8 cellular contexts compared by ENCODE assay signal in the genomic region with DNA sequence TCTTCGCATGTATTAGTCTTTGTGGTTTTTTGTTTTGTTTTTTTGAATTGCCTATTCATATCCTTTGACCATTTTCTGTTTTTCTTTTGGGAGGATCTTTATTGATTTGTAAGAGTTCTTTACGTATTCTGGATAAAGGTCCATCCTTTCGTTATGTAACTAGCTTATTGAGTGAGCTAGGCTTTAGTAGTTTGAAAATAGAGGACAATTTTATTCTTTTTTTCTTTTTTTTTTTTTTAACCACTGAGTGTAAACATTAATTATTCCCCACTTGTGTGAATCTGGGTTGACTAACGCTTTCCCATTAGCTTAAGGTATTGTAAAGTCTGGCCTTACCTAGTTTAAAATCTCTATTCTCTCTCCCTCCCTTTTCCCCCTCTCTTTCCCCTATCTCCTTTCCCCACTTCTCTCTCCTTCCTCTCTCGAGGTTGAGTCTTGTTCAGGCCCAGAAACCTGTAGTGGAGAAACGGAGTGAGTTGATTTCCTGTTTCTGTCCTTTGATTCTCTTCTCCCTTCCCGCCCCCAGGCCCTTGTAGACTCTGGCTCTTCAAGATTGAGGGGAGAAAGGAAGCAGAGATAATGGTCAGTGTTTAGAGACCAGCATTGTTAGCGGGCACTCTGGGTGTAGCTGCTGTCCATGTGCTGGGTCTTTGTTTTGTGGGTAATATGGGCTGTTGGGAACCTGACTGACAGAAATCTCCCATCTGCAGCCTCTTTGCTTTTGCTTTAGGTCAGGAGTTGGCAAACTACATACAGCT. TPM values are rescaled to one million over a fixed set of nuclear protein-coding genes. Genes with fewer than 3 reads are reported as not detected.
DNase-seq lines count a peak whose midpoint lies in the region; ATAC-seq and TF ChIP-seq lines count a peak whose summit lies in the region.

No MANE protein-coding gene starts in this region.

- peaks cover 24 to 27% of the 10 kb centered on the region in 2 donors for H3K36me3 Mint-ChIP-seq in stimulated activated naive B cell treated with anti-CD40 and anti-IgM and Interleukin-4, amounts not matched to agents 10 μg/mL and 1 μg/mL and 100 μg/mL, for 72 hours

- peak overlapping the region; percentile 74 for H3K4me3 ChIP-seq in GM08714 (ENCODE audit: low read length)

- H3K4me1 Mint-ChIP-seq in stimulated activated naive B cell treated with anti-CD40 and anti-IgM and Interleukin-4, amounts not matched to agents 10 μg/mL and 1 μg/mL and 100 μg/mL, for 72 hours = peaks cover 30 to 48% of the 10 kb centered on the region in 2 donors

- ATAC-seq in stimulated activated naive B cell treated with anti-CD40 and anti-IgM and Interleukin-4, amounts not matched to agents 10 μg/mL and 1 μg/mL and 100 μg/mL, for 72 hours (replicated peaks) = no peak
- ATAC-seq in omental fat pad (ENCODE audit: low FRiP score) (no peak), HG03442 (IDR thresholded peaks at IDR 0.05; ENCODE audit: unreplicated experiment) (no peak)

- peaks cover 0 to 4% of the 10 kb centered on the region in 2 donors for H3K27me3 Mint-ChIP-seq in stimulated activated naive B cell treated with anti-CD40 and anti-IgM and Interleukin-4, amounts not matched to agents 10 μg/mL and 1 μg/mL and 100 μg/mL, for 72 hours

- TF ChIP-seq CTCF in omental fat pad (IDR thresholded peaks at IDR 0.05) = no peak

- peak overlapping the region; percentile 95 for H3K27ac Mint-ChIP-seq in stimulated activated naive B cell treated with anti-CD40 and anti-IgM and Interleukin-4, amounts not matched to agents 10 μg/mL and 1 μg/mL and 100 μg/mL, for 72 hours

- DNase-seq in AG08396 (ENCODE audit: low spot score) (peak; percentile 13), NOMO-1 treated with DMSO at 0.1 percent for 48 hours (lab: John Stamatoyannopoulos, UW; ENCODE audit: unreplicated experiment) (peak; percentile 30), astrocyte of the hippocampus (ENCODE audit: low read depth, low spot score) (peak; percentile 38), islet precursor cell (peak; percentile 80), omental fat pad (ENCODE audit: low spot score) (no peak)
- DNase-seq in stimulated activated naive B cell treated with anti-CD40 and anti-IgM and Interleukin-4, amounts not matched to agents 10 μg/mL and 1 μg/mL and 100 μg/mL, for 72 hours = no peak

- H3K4me3 Mint-ChIP-seq in stimulated activated naive B cell treated with anti-CD40 and anti-IgM and Interleukin-4, amounts not matched to agents 10 μg/mL and 1 μg/mL and 100 μg/mL, for 72 hours = peak overlapping the region; percentile 88 to 90

- peaks cover 2 to 3% of the 10 kb centered on the region in 2 donors for H3K9me3 Mint-ChIP-seq in stimulated activated naive B cell treated with anti-CD40 and anti-IgM and Interleukin-4, amounts not matched to agents 10 μg/mL and 1 μg/mL and 100 μg/mL, for 72 hours

RNA-seq across cellular contexts. Expression of a gene that starts 1.5 kb away (rescaled TPM):
- total RNA-seq in omental fat pad = 10 to 100 TPM; 26.8 to 43.2 (median 34.1) TPM

Comparison
In these comparisons a context has a peak if more than half of its experiments do, and no peak if none do; other contexts are left out.
1. DNase-seq: peak in AG08396 (single experiment), NOMO-1 treated with DMSO at 0.1 percent for 48 hours (single experiment), astrocyte of the hippocampus (single experiment) and islet precursor cell (single experiment); none in stimulated activated naive B cell treated with anti-CD40 and anti-IgM and Interleukin-4, amounts not matched to agents 10 μg/mL and 1 μg/mL and 100 μg/mL, for 72 hours (single experiment) and omental fat pad (single experiment).